Comparison of ENCODE assay signal across 8 cellular contexts in genomic region chr1:208244584-208244916, GRCh38. TPM values are rescaled to one million over a fixed set of nuclear protein-coding genes. Genes with fewer than 3 reads are reported as not detected.
DNase-seq lines count a peak whose midpoint lies in the region; FAIRE-seq and TF ChIP-seq lines count a peak whose summit lies in the region.

No MANE protein-coding gene starts in this region.

- H3K79me2 ChIP-seq in Loucy (ENCODE audit: insufficient read depth, low read length), result no peaks in the 10 kb centered on the region
- H3K79me2 ChIP-seq in H1 (ENCODE audit: control insufficient read depth in 1 of 2, insufficient read depth in 2 of 2, low read length in 2 of 2), result no peaks in the 10 kb centered on the region
- peaks cover 15% of the 10 kb centered on the region for H3K79me2 ChIP-seq in osteoblast (ENCODE audit: insufficient read depth, low read length)

- DNase-seq in GM12864 (ENCODE audit: low read depth) (no peak), H1 (ENCODE audit: low read depth in 1 of 2, low spot score in 2 of 2) (no peak), osteoblast (ENCODE audit: insufficient read length, low spot score, missing footprints) (no peak), NCI-H2227 (lab: John Stamatoyannopoulos, UW; ENCODE audit: unreplicated experiment) (no peak), urothelium cell line (ENCODE audit: low spot score) (no peak), EL (no peak), 8988T (no peak)

- H3K9me3 ChIP-seq in Loucy (ENCODE audit: insufficient read depth, low read depth, low read length) (no peaks in the 10 kb centered on the region), H1 (ENCODE audit: insufficient read depth in 2 of 2, low read depth in 1 of 2, low read length in 1 of 2) (no peaks in the 10 kb centered on the region), osteoblast (ENCODE audit: low read depth, low read length) (no peaks in the 10 kb centered on the region)

- H3K9me2 ChIP-seq in Loucy (replicated peaks; ENCODE audit: low read depth, low read length), result no peaks in the 10 kb centered on the region

- FAIRE-seq in H1 (lab: Jason Lieb, UNC) (no peak), urothelium cell line (lab: Jason Lieb, UNC) (no peak)

- H4K8ac ChIP-seq in H1 (ENCODE audit: extremely low read depth, insufficient read depth, low read length), result no peak overlapping the region

- no peak overlapping the region for H3K23ac ChIP-seq in H1 (ENCODE audit: insufficient read length)

- H3K56ac ChIP-seq in H1 (replicated peaks; ENCODE audit: insufficient read length, low read depth, low read length), result no peak overlapping the region

- 6% methylated on average over 9 of the region's 11 CpGs; no CpG with 5 or more reads in 1 of the 2 experiments for WGBS in H1 (ENCODE audit: extremely low coverage in 1 of 2, insufficient coverage in 1 of 2, insufficient read length in 1 of 2, insufficient replicate concordance in 2 of 2, low coverage in 1 of 2, low lambda C conversion rate in 2 of 2, missing lambda C conversion rate in 1 of 2), 2 experiments

- H3K4ac ChIP-seq in H1 (replicated peaks; ENCODE audit: insufficient read length, low read depth, low read length), result no peak overlapping the region

- no peak overlapping the region for H3K14ac ChIP-seq in H1 (ENCODE audit: insufficient read length)

- no peak overlapping the region for H4K91ac ChIP-seq in H1 (replicated peaks; ENCODE audit: insufficient read length, low read length)

- peaks cover 15% of the 10 kb centered on the region for H3K4me1 ChIP-seq in Loucy (ENCODE audit: insufficient read depth, low read length, poor library complexity, severe bottlenecking)
- H3K4me1 ChIP-seq in H1 (replicated peaks in 1 of 4; ENCODE audit: control insufficient read depth in 3 of 4, insufficient read depth in 4 of 4, low read length in 3 of 4), result peaks cover 0 to 11% (median 5%) of the 10 kb centered on the region in 4 experiments; a peak in 5 of 7 replicates
- H3K4me1 ChIP-seq in osteoblast (ENCODE audit: insufficient read depth, low read length), result peaks cover 10% of the 10 kb centered on the region

- no peak overlapping the region for H2BK120ac ChIP-seq in H1 (replicated peaks; ENCODE audit: low read depth, low read length)

- CTCF ChIA-PET in H1 (lab: Charles Lee; ENCODE audit: partially characterized antibody), result interaction anchor here (0.5 to 16.9 kb wide), 73 partner anchors 7 to 963 kb away, joined by 3 to 315 read pairs (median 4); no protein-coding TSS in a partner anchor

- H3K4me3 ChIP-seq in GM12864 (ENCODE audit: low read depth, low read length) (peak overlapping the region; percentile 34), Loucy (ENCODE audit: low read length, poor library complexity, severe bottlenecking) (peak overlapping the region; percentile 76), H1 (ENCODE audit: extremely low read depth in 1 of 4, insufficient read depth in 2 of 4, low read depth in 3 of 4, low read length in 4 of 4) (peak overlapping the region; percentile 31 to 70 (median 44); a peak in 5 of 8 replicates), osteoblast (ENCODE audit: insufficient read depth, low read length) (peak overlapping the region; percentile 84)

- no peaks in the 10 kb centered on the region for H3K79me1 ChIP-seq in H1 (ENCODE audit: low read depth, low read length)

- no peak for TF ChIP-seq POLR2A in H1 (IDR thresholded peaks at IDR 0.05; ENCODE audit: control extremely low read depth in 1 of 2, low read depth in 2 of 2, low read length in 2 of 2)

- POLR2A ChIA-PET in H1 (lab: Charles Lee; ENCODE audit: partially characterized antibody), result interaction anchor here (1.1 to 3.1 kb wide), 2 partner anchors 8 to 11 kb away, joined by 3 to 8 read pairs; no protein-coding TSS in a partner anchor

- no peak overlapping the region for H2BK12ac ChIP-seq in H1 (ENCODE audit: low read depth, low read length)

- no peak overlapping the region for H2AK5ac ChIP-seq in H1 (ENCODE audit: low read depth, low read length)

- peaks cover 20% of the 10 kb centered on the region; the same call in 1 of the 2 replicates for H3K23me2 ChIP-seq in H1 (ENCODE audit: low read depth, low read length)

- H4K5ac ChIP-seq in H1 (ENCODE audit: insufficient read length, low read depth, low read length), result no peak overlapping the region

- H3F3A ChIP-seq in Loucy (ENCODE audit: low read depth), result no peaks in the 10 kb centered on the region

- no peak overlapping the region for H2BK20ac ChIP-seq in H1 (ENCODE audit: low read length)

- H2BK15ac ChIP-seq in H1 (ENCODE audit: low read length), result no peak overlapping the region

- no peak for TF ChIP-seq RAD21 in H1 (IDR thresholded peaks at IDR 0.05 in 1 of 2, conservative IDR thresholded peaks at IDR 0.05 in 1 of 2; ENCODE audit: low read depth in 2 of 2, low read length in 2 of 2)

- H3K9ac ChIP-seq in Loucy (ENCODE audit: low read depth, low read length, poor library complexity, severe bottlenecking) (peak overlapping the region; percentile 24), H1 (replicated peaks in 1 of 4; ENCODE audit: extremely low read depth in 1 of 4, low read depth in 3 of 4, low read length in 3 of 4) (no peak overlapping the region)

- TF ChIP-seq CTCF in GM12864 (IDR thresholded peaks at IDR 0.05; ENCODE audit: low read depth, low read length, missing control alignments) (no peak), Loucy (conservative IDR thresholded peaks at IDR 0.05; ENCODE audit: low read length) (no peak), H1 (IDR thresholded peaks at IDR 0.05; ENCODE audit: control extremely low read depth in 1 of 3, insufficient read depth in 1 of 3, low read depth in 1 of 3, low read length in 3 of 3) (no peak), osteoblast (IDR thresholded peaks at IDR 0.05; ENCODE audit: extremely low read depth, low read depth, low read length) (no peak)

- H3K27ac ChIP-seq in H1 (ENCODE audit: low read depth, low read length) (no peak overlapping the region), osteoblast (ENCODE audit: low read depth, low read length) (no peak overlapping the region)

- H4K20me1 ChIP-seq in Loucy (ENCODE audit: insufficient read depth, low read length, poor library complexity, severe bottlenecking) (no peaks in the 10 kb centered on the region), H1 (replicated peaks in 1 of 2; ENCODE audit: control insufficient read depth in 1 of 2, insufficient read depth in 2 of 2, low read length in 2 of 2) (peaks cover 0 to 7% of the 10 kb centered on the region in 2 experiments), osteoblast (ENCODE audit: insufficient read depth, low read length) (peaks cover 10% of the 10 kb centered on the region)

- H3K27me3 ChIP-seq in Loucy (ENCODE audit: insufficient read depth, low read length, poor library complexity, severe bottlenecking), result peaks cover 29% of the 10 kb centered on the region
- H3K27me3 ChIP-seq in H1 (replicated peaks in 1 of 4; ENCODE audit: control insufficient read depth in 3 of 4, extremely low read depth in 1 of 4, insufficient read depth in 3 of 4, low read length in 3 of 4), result peaks cover 16 to 44% (median 37%) of the 10 kb centered on the region in 4 experiments
- peaks cover 4% of the 10 kb centered on the region for H3K27me3 ChIP-seq in osteoblast (ENCODE audit: insufficient read depth, low read length)

- H3K36me3 ChIP-seq in Loucy (ENCODE audit: insufficient read depth, low read length) (no peaks in the 10 kb centered on the region), H1 (ENCODE audit: control insufficient read depth in 2 of 4, insufficient read depth in 4 of 4, low read length in 3 of 4) (no peaks in the 10 kb centered on the region), osteoblast (ENCODE audit: insufficient read depth, low read length) (no peaks in the 10 kb centered on the region)

- no peak overlapping the region for H3K18ac ChIP-seq in H1 (ENCODE audit: extremely low read depth, low read length)

- H2AFZ ChIP-seq in Loucy (ENCODE audit: low read length) (peak overlapping the region; percentile 76), H1 (ENCODE audit: low read length) (peak overlapping the region; percentile 64; the same call in 1 of the 2 replicates), osteoblast (ENCODE audit: low read length) (peak overlapping the region; percentile 76)

- peak overlapping the region; percentile 89 for H3K4me2 ChIP-seq in Loucy (ENCODE audit: low read depth, low read length, poor library complexity, severe bottlenecking)
- H3K4me2 ChIP-seq in H1 (ENCODE audit: insufficient read depth in 1 of 2, low read depth in 2 of 2, low read length in 2 of 2), result peak overlapping the region; percentile 78 to 98
- H3K4me2 ChIP-seq in osteoblast (ENCODE audit: insufficient read depth, low read length), result peak overlapping the region; percentile 73

- TF ChIP-seq EP300 in H1 (IDR thresholded peaks at IDR 0.05; ENCODE audit: borderline replicate concordance in 1 of 2, low read depth in 2 of 2, low read length in 2 of 2), result no peak

- H2BK5ac ChIP-seq in H1 (ENCODE audit: low read depth, low read length), result no peak overlapping the region

TF ChIP-seq in H1, 55 proteins besides CTCF, POLR2A, EP300 and RAD21:
- TF ChIP-seq KDM4A (IDR thresholded peaks at IDR 0.05; ENCODE audit: low read depth, low read length, severe bottlenecking) (peak; percentile 41), JUN (IDR thresholded peaks at IDR 0.05; ENCODE audit: low read depth, low read length) (no peak)

RNA-seq across cellular contexts. Expression of gene PLXNA2, which starts 0.4 kb away (rescaled TPM):
- total RNA-seq in H1 (2021; fragmentation: NEBNext Ultra II Directional; extraction: Animal tissue kit (Norgen Biotek cat#: 25700)), result 1.5 and 2.0 TPM in 2 replicates
- polyA plus RNA-seq in H1 (2011; rRNA removed), result 0.33 and 0.71 TPM in 2 replicates
- 0.47 TPM for polyA plus RNA-seq in H1 (2011; cell fraction: cytosol; rRNA removed)
- 1.8 TPM for polyA plus RNA-seq in H1 (2011; cell fraction: nucleus; rRNA removed)
- 0.53 to 0.99 TPM (median 0.61 TPM) in 4 replicates for polyA plus RNA-seq in H1 (2012, experiment 1 of 2)
- 0.34 TPM for polyA plus RNA-seq in H1 (2012, experiment 2 of 2)
- polyA plus RNA-seq in H1 (2013, experiment 1 of 2), result 0.65 TPM
- 0.48 TPM for polyA plus RNA-seq in H1 (2013, experiment 2 of 2)
- 1.0 and 1.5 TPM in 2 replicates for polyA minus RNA-seq in H1 (2011; rRNA and poly(A)+ RNA removed)
- 0.44 TPM for polyA minus RNA-seq in H1 (2011; cell fraction: cytosol; rRNA and poly(A)+ RNA removed)
- 2.5 TPM for polyA minus RNA-seq in H1 (2011; cell fraction: nucleus; rRNA and poly(A)+ RNA removed)
- total RNA-seq in osteoblast, result 2.7 and 3.3 TPM in 2 replicates

Comparison
In these comparisons a context has a peak if more than half of its experiments do, and no peak if none do; other contexts are left out.
1. H3K4me3 ChIP-seq: peak in every context shown above with its lines; median percentile 84 in osteoblast; 76 in Loucy; 44 in H1; 34 in GM12864.